Comparison of ENCODE assay signal across 15 cellular contexts in genomic region chr3:125381314-125381713, GRCh38. TPM values are rescaled to one million over a fixed set of nuclear protein-coding genes. Genes with fewer than 3 reads are reported as not detected.
A peak's percentile ranks its signal among the peaks of the same experiment; 100 is the strongest.
DNase-seq lines count a peak whose midpoint lies in the region; ATAC-seq and TF ChIP-seq lines count a peak whose summit lies in the region.
"Had no signal": no experiment of that assay in that cellular context is flagged by ENCODE, and none has a peak within 500 bp of the region (broad histone marks: within the 10 kb centered on the region; RNA-seq: fewer than 3 reads in every experiment).

No MANE protein-coding gene starts in this region.

- TF ChIP-seq CTCF in CD4-positive, alpha-beta T cell (IDR thresholded peaks at IDR 0.05), result no peak
- TF ChIP-seq CTCF in PC-3 (conservative IDR thresholded peaks at IDR 0.05; ENCODE audit: low read depth, low read length) (no peak), fibroblast of the aortic adventitia (IDR thresholded peaks at IDR 0.05; ENCODE audit: insufficient read depth, low read length) (no peak)

- no peaks in the 10 kb centered on the region for H4K20me1 ChIP-seq in PC-3 (ENCODE audit: low read length)

- H4K91ac ChIP-seq in neuronal stem cell (ENCODE audit: low read depth, low read length, poor library complexity), result no peak overlapping the region

- no peak overlapping the region for H2BK15ac ChIP-seq in neuronal stem cell (ENCODE audit: low read length)

- no peaks in the 10 kb centered on the region for H3K9me3 ChIP-seq in CD4-positive, alpha-beta T cell (ENCODE audit: control insufficient read depth, low read length)
- H3K9me3 ChIP-seq in PC-3 (ENCODE audit: low read length), result no peaks in the 10 kb centered on the region
- no peaks in the 10 kb centered on the region for H3K9me3 ChIP-seq in neuronal stem cell (replicated peaks in 1 of 2; ENCODE audit: control insufficient read depth in 2 of 2, insufficient read depth in 1 of 2, low read depth in 1 of 2, low read length in 2 of 2)
- H3K9me3 ChIP-seq: BE2C had no signal

- H2BK5ac ChIP-seq in neuronal stem cell (ENCODE audit: low read length), result no peak overlapping the region

- no peaks in the 10 kb centered on the region for H3F3A ChIP-seq in PC-3 (ENCODE audit: low read length, unreplicated experiment)

- peak overlapping the region; percentile 31; the same call in 1 of the 2 replicates for H3K4me2 ChIP-seq in PC-3 (ENCODE audit: low read length)
- no peak overlapping the region for H3K4me2 ChIP-seq in neuronal stem cell (ENCODE audit: insufficient read depth, low read length, poor library complexity, severe bottlenecking)

- H3K9ac ChIP-seq in PC-3 (ENCODE audit: low read length), result no peak overlapping the region
- no peak overlapping the region for H3K9ac ChIP-seq in neuronal stem cell (ENCODE audit: low read depth, low read length, poor library complexity)

- no peaks in the 10 kb centered on the region for H3K36me3 Mint-ChIP-seq in CD4-positive, alpha-beta T cell (ENCODE audit: low read depth)
- H3K36me3 Mint-ChIP-seq: activated naive CD4-positive, alpha-beta T cell treated with anti-CD3 and anti-CD28 coated beads, Interleukin-2, amount 50 U/mL, for 24 hours had no signal

- peaks cover 16% of the 10 kb centered on the region for H3K4me1 Mint-ChIP-seq in CD4-positive, alpha-beta T cell (ENCODE audit: low read depth)

- no peaks in the 10 kb centered on the region for H3K9me2 ChIP-seq in PC-3 (replicated peaks; ENCODE audit: low read length)

- no peak overlapping the region for H3K27ac ChIP-seq in CD4-positive, alpha-beta T cell (ENCODE audit: low read depth, low read length)
- H3K27ac ChIP-seq in PC-3 (ENCODE audit: low read length), result no peak overlapping the region
- no peak overlapping the region for H3K27ac ChIP-seq in neuronal stem cell (replicated peaks; ENCODE audit: low read length)

- H3K27me3 Mint-ChIP-seq in CD4-positive, alpha-beta T cell, result no peaks in the 10 kb centered on the region
- H3K27me3 Mint-ChIP-seq: activated naive CD4-positive, alpha-beta T cell treated with anti-CD3 and anti-CD28 coated beads, Interleukin-2, amount 50 U/mL, for 24 hours had no signal

- H2BK12ac ChIP-seq in neuronal stem cell (ENCODE audit: low read length), result no peak overlapping the region

- H3K27ac Mint-ChIP-seq in CD4-positive, alpha-beta T cell, result peak overlapping the region; percentile 35
- H3K27ac Mint-ChIP-seq: activated CD4-positive, alpha-beta T cell treated with anti-CD3 and anti-CD28 coated beads, Interleukin-2, amount 10 ng/mL, durations not matched to agents 7 days and 5 days; nephron had no signal

- no peaks in the 10 kb centered on the region for H3K9me3 Mint-ChIP-seq in CD4-positive, alpha-beta T cell
- H3K9me3 Mint-ChIP-seq: activated CD4-positive, alpha-beta T cell treated with anti-CD3 and anti-CD28 coated beads, Interleukin-2, amount 10 ng/mL, durations not matched to agents 7 days and 5 days; activated naive CD4-positive, alpha-beta T cell treated with anti-CD3 and anti-CD28 coated beads, Interleukin-2, amount 50 U/mL, for 24 hours; nephron had no signal

- no peaks in the 10 kb centered on the region for H3K27me3 ChIP-seq in CD4-positive, alpha-beta T cell (ENCODE audit: control insufficient read depth, insufficient read depth, low read length)
- H3K27me3 ChIP-seq in PC-3 (ENCODE audit: low read length) (no peaks in the 10 kb centered on the region), neuronal stem cell (ENCODE audit: control insufficient read depth in 3 of 3, insufficient read depth in 3 of 3, low read depth in 1 of 3, low read length in 3 of 3) (no peaks in the 10 kb centered on the region)
- H3K27me3 ChIP-seq: BE2C had no signal

- no peak overlapping the region for H2AK5ac ChIP-seq in neuronal stem cell (ENCODE audit: low read depth, low read length)

- BruUV-seq in PC-3 (replicated peaks; lab: Mats Ljungman, UMichigan), result no TSS peak

- H2AFZ ChIP-seq in PC-3 (ENCODE audit: low read length), result no peak overlapping the region
- H2AFZ ChIP-seq in neuronal stem cell (ENCODE audit: low read length), result no peak overlapping the region

- H3K4me1 ChIP-seq in PC-3 (ENCODE audit: insufficient read depth, low read length) (peaks cover 13% of the 10 kb centered on the region), neuronal stem cell (ENCODE audit: control insufficient read depth in 2 of 2, insufficient read depth in 1 of 2, low read depth in 1 of 2, low read length in 2 of 2) (peaks cover 4 to 5% of the 10 kb centered on the region in 2 donors)

- H3K18ac ChIP-seq in neuronal stem cell (ENCODE audit: low read length), result no peak overlapping the region

- no peak for ATAC-seq in CD4-positive, alpha-beta T cell (ENCODE audit: poor library complexity)
- ATAC-seq in PC-3 (no peak), HG02678 (IDR thresholded peaks at IDR 0.05; ENCODE audit: unreplicated experiment) (no peak)

- DNase-seq in CD4-positive, alpha-beta T cell, result no peak
- peak; percentile 41 for DNase-seq in GM03348 (ENCODE audit: low spot score)
- no peak for DNase-seq in PC-3
- peak; percentile 5 for DNase-seq in fibroblast of the aortic adventitia (ENCODE audit: low read depth)
- no peak for DNase-seq in NCI-H446 treated with DMSO at 0.1 percent for 48 hours (lab: John Stamatoyannopoulos, UW)
- no peak for DNase-seq in SKM-1 treated with dmso at 0.1 percent for 144 hours (lab: John Stamatoyannopoulos, UW; ENCODE audit: unreplicated experiment)
- no peak for DNase-seq in neuronal stem cell (ENCODE audit: low spot score)
- DNase-seq: BE2C, cortex of kidney, hypothalamus, NCI-H187 had no signal

- no peak overlapping the region for H3K4me3 Mint-ChIP-seq in CD4-positive, alpha-beta T cell
- H3K4me3 Mint-ChIP-seq: activated CD4-positive, alpha-beta T cell treated with anti-CD3 and anti-CD28 coated beads, Interleukin-2, amount 10 ng/mL, durations not matched to agents 7 days and 5 days; activated naive CD4-positive, alpha-beta T cell treated with anti-CD3 and anti-CD28 coated beads, Interleukin-2, amount 50 U/mL, for 24 hours; nephron had no signal

- no peak overlapping the region for H2BK120ac ChIP-seq in neuronal stem cell (ENCODE audit: low read depth, low read length)

- no peak overlapping the region for H3K14ac ChIP-seq in neuronal stem cell (ENCODE audit: low read length)

- H3K23ac ChIP-seq in neuronal stem cell (ENCODE audit: low read depth, low read length, poor library complexity), result no peak overlapping the region

- POLR2A ChIA-PET in CD4-positive, alpha-beta T cell (lab: Charles Lee), result interaction anchor here (0.9 to 1.3 kb wide), 3 partner anchors 14 to 329 kb away, joined by 3 to 5 read pairs (median 3); no protein-coding TSS in a partner anchor
- POLR2A ChIA-PET in PC-3 (lab: Charles Lee; ENCODE audit: unreplicated experiment), result no interaction called here

- intact Hi-C loops in CD4-positive, alpha-beta T cell (cut with DNase I, micrococcal nuclease), result no loop called here
- intact Hi-C loops in PC-3 (cut with micrococcal nuclease), result no loop called here

- no peaks in the 10 kb centered on the region for H3K79me2 ChIP-seq in PC-3 (ENCODE audit: low read length)

- no peak overlapping the region for H3K4ac ChIP-seq in neuronal stem cell (ENCODE audit: low read length)

- H3K79me1 ChIP-seq in neuronal stem cell (ENCODE audit: low read depth, low read length), result no peaks in the 10 kb centered on the region

- CTCF ChIA-PET in CD4-positive, alpha-beta T cell (lab: Charles Lee), result interaction anchor here (1.4 kb wide), 1 partner anchor 11 kb away, joined by 3 read pairs; no protein-coding TSS in a partner anchor
- CTCF ChIA-PET in PC-3 (lab: Charles Lee), result no interaction called here

- H3K36me3 ChIP-seq in PC-3 (ENCODE audit: low read depth, low read length) (no peaks in the 10 kb centered on the region), neuronal stem cell (replicated peaks in 1 of 2; ENCODE audit: control insufficient read depth in 2 of 2, insufficient read depth in 2 of 2, low read length in 2 of 2) (no peaks in the 10 kb centered on the region)
- H3K36me3 ChIP-seq: BE2C had no signal

- WGBS in neuronal stem cell (ENCODE audit: extremely low coverage in 2 of 2, insufficient read length in 2 of 2, insufficient replicate concordance in 1 of 2), 2 donors, result no CpG with 5 or more reads among the region's 2 CpGs

- H3K4me3 ChIP-seq in PC-3 (ENCODE audit: low read length) (no peak overlapping the region), fibroblast of the aortic adventitia (ENCODE audit: low read depth, low read length) (no peak overlapping the region), neuronal stem cell (ENCODE audit: low read length in 2 of 2) (no peak overlapping the region)

- no peak overlapping the region for H4K8ac ChIP-seq in neuronal stem cell (ENCODE audit: low read depth, low read length)

RNA-seq across cellular contexts. Expression of gene ZNF148, which starts 6.2 kb away (rescaled TPM):
- 10 to 100 TPM; 30.9 to 34.0 TPM for total RNA-seq in CD4-positive, alpha-beta T cell
- total RNA-seq in PC-3 (2014; rRNA removed) (18.1 and 23.3 TPM in 2 replicates), fibroblast of the aortic adventitia (ENCODE audit: low replicate concordance) (40.1 and 62.9 TPM in 2 replicates)
- 17.2 TPM for polyA plus RNA-seq in neuronal stem cell (2013, experiment 1 of 2)
- polyA plus RNA-seq in neuronal stem cell (2013, experiment 2 of 2), result 18.2 TPM

Comparison
In these comparisons a context has a peak if more than half of its experiments do, and no peak if none do; other contexts are left out.
1. DNase-seq: peak in GM03348 (single experiment) and fibroblast of the aortic adventitia (single experiment); none in CD4-positive, alpha-beta T cell (0 of 10), PC-3 (single experiment), NCI-H446 treated with DMSO at 0.1 percent for 48 hours (single experiment), SKM-1 treated with dmso at 0.1 percent for 144 hours (single experiment) and neuronal stem cell (single experiment).